Comparison of ENCODE assay signal across 8 cellular contexts in genomic region chr2:240433973-240434727, GRCh38. TPM values are rescaled to one million over a fixed set of nuclear protein-coding genes. Genes with fewer than 3 reads are reported as not detected.
DNase-seq lines count a peak whose midpoint lies in the region; ATAC-seq and TF ChIP-seq lines count a peak whose summit lies in the region.

No MANE protein-coding gene starts in this region.

- no peak for ATAC-seq in GM21529 (IDR thresholded peaks at IDR 0.05; ENCODE audit: unreplicated experiment)

- H3K4me1 ChIP-seq in iPS DF 6.9 (ENCODE audit: control insufficient read depth, insufficient read depth, low read length): peaks cover 8% of the 10 kb centered on the region
- peaks cover 30 to 39% (median 36%) of the 10 kb centered on the region in 3 donors for H3K4me1 ChIP-seq in skeletal muscle tissue (ENCODE audit: control insufficient read depth in 3 of 3, insufficient read depth in 3 of 3, low read length in 3 of 3)

- H3K36me3 ChIP-seq in iPS DF 6.9 (ENCODE audit: control insufficient read depth, insufficient read depth, low read length) (no peaks in the 10 kb centered on the region), skeletal muscle tissue (ENCODE audit: control insufficient read depth in 3 of 3, insufficient read depth in 3 of 3, low read length in 3 of 3) (no peaks in the 10 kb centered on the region)

- H3K27ac ChIP-seq in angular gyrus (ENCODE audit: low read depth, low read length) (peak overlapping the region; percentile 83), iPS DF 6.9 (ENCODE audit: low read length) (no peak overlapping the region), skeletal muscle tissue (ENCODE audit: low read depth, low read length) (peak overlapping the region; percentile 74)

- no peaks in the 10 kb centered on the region for H3K9me3 ChIP-seq in iPS DF 6.9 (ENCODE audit: control insufficient read depth, insufficient read depth, low read length)
- no peaks in the 10 kb centered on the region for H3K9me3 ChIP-seq in skeletal muscle tissue (ENCODE audit: control insufficient read depth in 3 of 3, low read length in 3 of 3)

- no CpG with 5 or more reads among the region's 16 CpGs for WGBS in iPS DF 6.9 (ENCODE audit: insufficient coverage, insufficient read length)

- H3K27me3 ChIP-seq in iPS DF 6.9 (ENCODE audit: control insufficient read depth, insufficient read depth, low read length) (peaks cover 15% of the 10 kb centered on the region), skeletal muscle tissue (ENCODE audit: control insufficient read depth in 3 of 3, insufficient read depth in 3 of 3, low read length in 3 of 3) (peaks cover 5 to 7% (median 7%) of the 10 kb centered on the region in 3 donors)

- peak overlapping the region; percentile 79; the same call in 1 of the 2 replicates for H3K4me3 ChIP-seq in iPS DF 6.9 (ENCODE audit: low read length)
- H3K4me3 ChIP-seq in skeletal muscle tissue (ENCODE audit: low read length in 3 of 3): peak overlapping the region; percentile 54 to 65 (median 65)

- peak; percentile 73 for DNase-seq in AG09319 (ENCODE audit: extremely low read depth, low read depth)
- peak; percentile 96 for DNase-seq in LHCN-M2 (ENCODE audit: low read depth)
- no peak for DNase-seq in iPS DF 6.9 (ENCODE audit: low read depth, low spot score)
- DNase-seq in NCI-H1048 (lab: John Stamatoyannopoulos, UW): no peak
- DNase-seq in NAMALWA (ENCODE audit: low spot score): no peak

- peak overlapping the region in 2 of 3 donors; percentile 53 to 74 for H3K9ac ChIP-seq in skeletal muscle tissue (ENCODE audit: low read depth in 1 of 3, low read length in 3 of 3)

- TF ChIP-seq CTCF in AG09319 (IDR thresholded peaks at IDR 0.05; ENCODE audit: low read depth, low read length): no peak

RNA-seq across cellular contexts. Expression of gene GPC1, which starts 1.3 kb away (rescaled TPM):
- total RNA-seq in LHCN-M2 (2014; rRNA removed) (118 and 124 TPM in 2 replicates), skeletal muscle tissue (36.0 TPM)
- 313 TPM for polyA plus RNA-seq in LHCN-M2 (2012)

Comparison
In these comparisons a context has a peak if more than half of its experiments do, and no peak if none do; other contexts are left out.
1. DNase-seq: peak in AG09319 (single experiment) and LHCN-M2 (single experiment); none in iPS DF 6.9 (single experiment), NCI-H1048 (single experiment) and NAMALWA (single experiment).